16 cellular contexts compared by ENCODE assay signal in genomic region chr13:46804391-46804815, GRCh38. TPM values are rescaled to one million over a fixed set of nuclear protein-coding genes. Genes with fewer than 3 reads are reported as not detected.
A peak's percentile ranks its signal among the peaks of the same experiment; 100 is the strongest.
DNase-seq lines count a peak whose midpoint lies in the region; ATAC-seq and TF ChIP-seq lines count a peak whose summit lies in the region.
"Had no signal": no experiment of that assay in that cellular context is flagged by ENCODE, and none has a peak within 500 bp of the region (broad histone marks: within the 10 kb centered on the region; RNA-seq: fewer than 3 reads in every experiment).

No MANE protein-coding gene starts in this region.

- no peak overlapping the region for H3K4me2 ChIP-seq in PC-3 (ENCODE audit: low read length)

- DNase-seq in ELR (ENCODE audit: low read depth): peak; percentile 98
- peak; percentile 91 for DNase-seq in PC-3
- DNase-seq in dermis blood vessel endothelial cell: peak; percentile 2
- peak; percentile 97 for DNase-seq in renal cortical epithelial cell (ENCODE audit: low read depth)
- no peak for DNase-seq in mesothelial cell of epicardium (ENCODE audit: low spot score in 2 of 2, unreplicated experiment in 2 of 2)
- no peak for DNase-seq in COLO829 (ENCODE audit: low spot score)
- DNase-seq in NCI-H128 (lab: John Stamatoyannopoulos, UW; ENCODE audit: unreplicated experiment): no peak
- DNase-seq: activated T-cell treated with anti-CD3 and anti-CD28 coated beads, Interleukin-2, amount 50 U/mL, for 48 hours; cortex of kidney; NCI-H2107; Peyer's patch; stimulated activated CD4-positive, alpha-beta T cell treated with anti-CD3 and anti-CD28 coated beads, Interleukin-2, amount 100 ng/mL, for 48 hours had no signal

- 0 out of 2 replicates have a peak overlapping the region, but pooled peaks have one; percentile 29 for H2AFZ ChIP-seq in PC-3 (ENCODE audit: low read length)

- H3K27me3 ChIP-seq in PC-3 (ENCODE audit: low read length): no peaks in the 10 kb centered on the region
- H3K27me3 ChIP-seq: Peyer's patch had no signal

- no peaks in the 10 kb centered on the region for H3K27me3 Mint-ChIP-seq in mesothelial cell of epicardium (ENCODE audit: low read depth)

- no peak overlapping the region for H3K9ac ChIP-seq in PC-3 (ENCODE audit: low read length)

- POLR2A ChIA-PET in PC-3 (lab: Charles Lee; ENCODE audit: unreplicated experiment): interaction anchor here (0.6 kb wide), 1 partner anchor 54 kb away, joined by 6 read pairs; no protein-coding TSS in a partner anchor

- no peaks in the 10 kb centered on the region for H3K9me2 ChIP-seq in PC-3 (replicated peaks; ENCODE audit: low read length)

- peaks cover 19% of the 10 kb centered on the region for H3K4me1 ChIP-seq in PC-3 (ENCODE audit: insufficient read depth, low read length)
- H3K4me1 ChIP-seq: Peyer's patch, suprapubic skin had no signal

- peak; percentile 99 for ATAC-seq in PC-3
- no peak for ATAC-seq in HG02938 (IDR thresholded peaks at IDR 0.05; ENCODE audit: unreplicated experiment)
- ATAC-seq: natural killer cell treated with Interleukin-12 subunit alpha and Interleukin-12 subunit beta and Interleukin-15 and Interleukin-18, amount 100 ng/mL, for 72 hours; WTC11 had no signal

- no TSS peak for BruUV-seq in PC-3 (replicated peaks; lab: Mats Ljungman, UMichigan)

- CTCF ChIA-PET in PC-3 (lab: Charles Lee): interaction anchor here (0.6 kb wide), 2 partner anchors 303 to 711 kb away, joined by 3 to 4 read pairs; no protein-coding TSS in a partner anchor

- H4K20me1 ChIP-seq in PC-3 (ENCODE audit: low read length): no peaks in the 10 kb centered on the region

- peak overlapping the region; percentile 46 for H3K27ac ChIP-seq in PC-3 (ENCODE audit: low read length)
- H3K27ac ChIP-seq: Peyer's patch, suprapubic skin had no signal

- no peaks in the 10 kb centered on the region for H3K36me3 Mint-ChIP-seq in mesothelial cell of epicardium
- H3K36me3 Mint-ChIP-seq: natural killer cell treated with Interleukin-12 subunit alpha and Interleukin-12 subunit beta and Interleukin-15 and Interleukin-18, amount 100 ng/mL, for 72 hours; WTC11 had no signal

- H3K9me3 ChIP-seq in PC-3 (ENCODE audit: low read length): no peaks in the 10 kb centered on the region
- H3K9me3 ChIP-seq: Peyer's patch, suprapubic skin had no signal

- intact Hi-C loops in PC-3 (cut with micrococcal nuclease): loop anchor here (1.0 kb wide), 1 partner anchor 40 kb away; no protein-coding TSS in a partner anchor

- H3K4me3 Mint-ChIP-seq in mesothelial cell of epicardium: no peak overlapping the region
- H3K4me3 Mint-ChIP-seq: natural killer cell treated with Interleukin-12 subunit alpha and Interleukin-12 subunit beta and Interleukin-15 and Interleukin-18, amount 100 ng/mL, for 72 hours; WTC11 had no signal

- no peaks in the 10 kb centered on the region for H3K4me1 Mint-ChIP-seq in mesothelial cell of epicardium
- H3K4me1 Mint-ChIP-seq: WTC11 had no signal

- no peak overlapping the region for H3K4me3 ChIP-seq in PC-3 (ENCODE audit: low read length)
- H3K4me3 ChIP-seq: Peyer's patch, suprapubic skin had no signal

- H3K27ac Mint-ChIP-seq in mesothelial cell of epicardium: no peak overlapping the region
- H3K27ac Mint-ChIP-seq: natural killer cell treated with Interleukin-12 subunit alpha and Interleukin-12 subunit beta and Interleukin-15 and Interleukin-18, amount 100 ng/mL, for 72 hours; WTC11 had no signal

- H3F3A ChIP-seq in PC-3 (ENCODE audit: low read length, unreplicated experiment): no peaks in the 10 kb centered on the region

- H3K36me3 ChIP-seq in PC-3 (ENCODE audit: low read depth, low read length): no peaks in the 10 kb centered on the region
- H3K36me3 ChIP-seq: Peyer's patch, suprapubic skin had no signal

- no peaks in the 10 kb centered on the region for H3K79me2 ChIP-seq in PC-3 (ENCODE audit: low read length)

- TF ChIP-seq CTCF in PC-3 (conservative IDR thresholded peaks at IDR 0.05; ENCODE audit: low read depth, low read length) (no peak), mesothelial cell of epicardium (IDR thresholded peaks at IDR 0.05; ENCODE audit: unreplicated experiment) (no peak)

- no peaks in the 10 kb centered on the region for H3K9me3 Mint-ChIP-seq in mesothelial cell of epicardium

RNA-seq across cellular contexts. Expression of gene ESD, which starts 7.4 kb away (rescaled TPM):
- total RNA-seq in PC-3 (2014; rRNA removed) (62.1 and 73.2 TPM in 2 replicates), dermis blood vessel endothelial cell (89.7 and 94.1 TPM in 2 replicates), renal cortical epithelial cell (132 and 150 TPM in 2 replicates), mesothelial cell of epicardium (109 to 114 TPM (median 110 TPM) in 3 replicates)

Comparison
In these comparisons a context has a peak if more than half of its experiments do, and no peak if none do; other contexts are left out.
1. DNase-seq: peak in ELR (single experiment), PC-3 (single experiment), dermis blood vessel endothelial cell (single experiment) and renal cortical epithelial cell (single experiment); none in mesothelial cell of epicardium (0 of 2), COLO829 (single experiment) and NCI-H128 (single experiment).